Comparison of ENCODE assay signal across 8 cellular contexts in genomic region chr6:155171109-155171746, GRCh38.
DNase-seq lines count a peak whose midpoint lies in the region; ATAC-seq lines count a peak whose summit lies in the region.

No MANE protein-coding gene starts in this region.

- peak; percentile 83 for ATAC-seq in GM21526 (IDR thresholded peaks at IDR 0.05; ENCODE audit: low FRiP score, unreplicated experiment)

- DNase-seq in DMS 273 treated with DMSO at 0.1 percent for 48 hours (lab: John Stamatoyannopoulos, UW) (peak; percentile 41), HT1080 (ENCODE audit: low read depth) (peak; percentile 97), caudate nucleus (lab: John Stamatoyannopoulos, UW) (peak in 15 of 61 donors; percentile 7 to 64 (median 28)), midbrain (lab: John Stamatoyannopoulos, UW) (peak; percentile 19), HuH-7 (ENCODE audit: low spot score) (no peak)
- peak; percentile 63 for DNase-seq in activated CD4-positive, CD25-positive, alpha-beta regulatory T cell treated with anti-CD3 and anti-CD28 coated beads, Interleukin-2, amount 50 U/mL, for 72 hours
- DNase-seq in stimulated activated CD8-positive, alpha-beta memory T cell treated with anti-CD3 and anti-CD28 coated beads, Interleukin-7, amount 100 ng/mL, for 24 hours (ENCODE audit: low read depth): peak; percentile 61

- peak overlapping the region; percentile 49 for H3K27ac ChIP-seq in caudate nucleus (ENCODE audit: low read depth, low read length)
